Comparison of ENCODE assay signal across 1 cellular context in the genomic region with DNA sequence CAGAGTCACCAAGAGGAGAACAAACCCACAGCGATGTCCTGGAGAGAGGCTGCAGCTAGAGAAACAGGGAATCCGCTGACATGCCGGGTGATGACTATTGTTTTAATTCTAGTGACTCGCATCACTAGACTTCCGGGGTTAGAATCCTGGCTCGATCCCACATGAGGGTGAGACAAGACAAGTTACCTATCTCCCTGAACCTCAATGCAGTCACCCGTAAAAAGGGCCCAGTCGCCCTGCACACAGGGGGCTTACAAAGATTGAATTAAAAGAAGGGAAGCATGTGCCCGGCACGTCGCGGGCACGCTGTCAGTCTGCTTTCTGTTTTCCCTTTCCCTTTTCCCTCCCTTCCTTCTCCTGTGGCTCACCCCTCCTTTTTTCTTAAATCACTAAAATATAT.
TF ChIP-seq lines count a peak whose summit lies in the region.

No MANE protein-coding gene starts in this region.

TF ChIP-seq in K562, 482 proteins besides CTCF, POLR2A, EP300 and RAD21 (continued from another document):
- TF ChIP-seq, protein P1, sequence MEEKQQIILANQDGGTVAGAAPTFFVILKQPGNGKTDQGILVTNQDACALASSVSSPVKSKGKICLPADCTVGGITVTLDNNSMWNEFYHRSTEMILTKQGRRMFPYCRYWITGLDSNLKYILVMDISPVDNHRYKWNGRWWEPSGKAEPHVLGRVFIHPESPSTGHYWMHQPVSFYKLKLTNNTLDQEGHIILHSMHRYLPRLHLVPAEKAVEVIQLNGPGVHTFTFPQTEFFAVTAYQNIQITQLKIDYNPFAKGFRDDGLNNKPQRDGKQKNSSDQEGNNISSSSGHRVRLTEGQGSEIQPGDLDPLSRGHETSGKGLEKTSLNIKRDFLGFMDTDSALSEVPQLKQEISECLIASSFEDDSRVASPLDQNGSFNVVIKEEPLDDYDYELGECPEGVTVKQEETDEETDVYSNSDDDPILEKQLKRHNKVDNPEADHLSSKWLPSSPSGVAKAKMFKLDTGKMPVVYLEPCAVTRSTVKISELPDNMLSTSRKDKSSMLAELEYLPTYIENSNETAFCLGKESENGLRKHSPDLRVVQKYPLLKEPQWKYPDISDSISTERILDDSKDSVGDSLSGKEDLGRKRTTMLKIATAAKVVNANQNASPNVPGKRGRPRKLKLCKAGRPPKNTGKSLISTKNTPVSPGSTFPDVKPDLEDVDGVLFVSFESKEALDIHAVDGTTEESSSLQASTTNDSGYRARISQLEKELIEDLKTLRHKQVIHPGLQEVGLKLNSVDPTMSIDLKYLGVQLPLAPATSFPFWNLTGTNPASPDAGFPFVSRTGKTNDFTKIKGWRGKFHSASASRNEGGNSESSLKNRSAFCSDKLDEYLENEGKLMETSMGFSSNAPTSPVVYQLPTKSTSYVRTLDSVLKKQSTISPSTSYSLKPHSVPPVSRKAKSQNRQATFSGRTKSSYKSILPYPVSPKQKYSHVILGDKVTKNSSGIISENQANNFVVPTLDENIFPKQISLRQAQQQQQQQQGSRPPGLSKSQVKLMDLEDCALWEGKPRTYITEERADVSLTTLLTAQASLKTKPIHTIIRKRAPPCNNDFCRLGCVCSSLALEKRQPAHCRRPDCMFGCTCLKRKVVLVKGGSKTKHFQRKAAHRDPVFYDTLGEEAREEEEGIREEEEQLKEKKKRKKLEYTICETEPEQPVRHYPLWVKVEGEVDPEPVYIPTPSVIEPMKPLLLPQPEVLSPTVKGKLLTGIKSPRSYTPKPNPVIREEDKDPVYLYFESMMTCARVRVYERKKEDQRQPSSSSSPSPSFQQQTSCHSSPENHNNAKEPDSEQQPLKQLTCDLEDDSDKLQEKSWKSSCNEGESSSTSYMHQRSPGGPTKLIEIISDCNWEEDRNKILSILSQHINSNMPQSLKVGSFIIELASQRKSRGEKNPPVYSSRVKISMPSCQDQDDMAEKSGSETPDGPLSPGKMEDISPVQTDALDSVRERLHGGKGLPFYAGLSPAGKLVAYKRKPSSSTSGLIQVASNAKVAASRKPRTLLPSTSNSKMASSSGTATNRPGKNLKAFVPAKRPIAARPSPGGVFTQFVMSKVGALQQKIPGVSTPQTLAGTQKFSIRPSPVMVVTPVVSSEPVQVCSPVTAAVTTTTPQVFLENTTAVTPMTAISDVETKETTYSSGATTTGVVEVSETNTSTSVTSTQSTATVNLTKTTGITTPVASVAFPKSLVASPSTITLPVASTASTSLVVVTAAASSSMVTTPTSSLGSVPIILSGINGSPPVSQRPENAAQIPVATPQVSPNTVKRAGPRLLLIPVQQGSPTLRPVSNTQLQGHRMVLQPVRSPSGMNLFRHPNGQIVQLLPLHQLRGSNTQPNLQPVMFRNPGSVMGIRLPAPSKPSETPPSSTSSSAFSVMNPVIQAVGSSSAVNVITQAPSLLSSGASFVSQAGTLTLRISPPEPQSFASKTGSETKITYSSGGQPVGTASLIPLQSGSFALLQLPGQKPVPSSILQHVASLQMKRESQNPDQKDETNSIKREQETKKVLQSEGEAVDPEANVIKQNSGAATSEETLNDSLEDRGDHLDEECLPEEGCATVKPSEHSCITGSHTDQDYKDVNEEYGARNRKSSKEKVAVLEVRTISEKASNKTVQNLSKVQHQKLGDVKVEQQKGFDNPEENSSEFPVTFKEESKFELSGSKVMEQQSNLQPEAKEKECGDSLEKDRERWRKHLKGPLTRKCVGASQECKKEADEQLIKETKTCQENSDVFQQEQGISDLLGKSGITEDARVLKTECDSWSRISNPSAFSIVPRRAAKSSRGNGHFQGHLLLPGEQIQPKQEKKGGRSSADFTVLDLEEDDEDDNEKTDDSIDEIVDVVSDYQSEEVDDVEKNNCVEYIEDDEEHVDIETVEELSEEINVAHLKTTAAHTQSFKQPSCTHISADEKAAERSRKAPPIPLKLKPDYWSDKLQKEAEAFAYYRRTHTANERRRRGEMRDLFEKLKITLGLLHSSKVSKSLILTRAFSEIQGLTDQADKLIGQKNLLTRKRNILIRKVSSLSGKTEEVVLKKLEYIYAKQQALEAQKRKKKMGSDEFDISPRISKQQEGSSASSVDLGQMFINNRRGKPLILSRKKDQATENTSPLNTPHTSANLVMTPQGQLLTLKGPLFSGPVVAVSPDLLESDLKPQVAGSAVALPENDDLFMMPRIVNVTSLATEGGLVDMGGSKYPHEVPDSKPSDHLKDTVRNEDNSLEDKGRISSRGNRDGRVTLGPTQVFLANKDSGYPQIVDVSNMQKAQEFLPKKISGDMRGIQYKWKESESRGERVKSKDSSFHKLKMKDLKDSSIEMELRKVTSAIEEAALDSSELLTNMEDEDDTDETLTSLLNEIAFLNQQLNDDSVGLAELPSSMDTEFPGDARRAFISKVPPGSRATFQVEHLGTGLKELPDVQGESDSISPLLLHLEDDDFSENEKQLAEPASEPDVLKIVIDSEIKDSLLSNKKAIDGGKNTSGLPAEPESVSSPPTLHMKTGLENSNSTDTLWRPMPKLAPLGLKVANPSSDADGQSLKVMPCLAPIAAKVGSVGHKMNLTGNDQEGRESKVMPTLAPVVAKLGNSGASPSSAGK (IDR thresholded peaks at IDR 0.05) = peak; percentile 28; the same call in 1 of the 2 replicates
- TF ChIP-seq DPF2 (IDR thresholded peaks at IDR 0.05) (no peak), NR1H2 (CRISPR knock-in tag; IDR thresholded peaks at IDR 0.05) (no peak), TAF15 (IDR thresholded peaks at IDR 0.05; ENCODE audit: low read depth, low read length) (no peak)
- TF ChIP-seq, protein P2, sequence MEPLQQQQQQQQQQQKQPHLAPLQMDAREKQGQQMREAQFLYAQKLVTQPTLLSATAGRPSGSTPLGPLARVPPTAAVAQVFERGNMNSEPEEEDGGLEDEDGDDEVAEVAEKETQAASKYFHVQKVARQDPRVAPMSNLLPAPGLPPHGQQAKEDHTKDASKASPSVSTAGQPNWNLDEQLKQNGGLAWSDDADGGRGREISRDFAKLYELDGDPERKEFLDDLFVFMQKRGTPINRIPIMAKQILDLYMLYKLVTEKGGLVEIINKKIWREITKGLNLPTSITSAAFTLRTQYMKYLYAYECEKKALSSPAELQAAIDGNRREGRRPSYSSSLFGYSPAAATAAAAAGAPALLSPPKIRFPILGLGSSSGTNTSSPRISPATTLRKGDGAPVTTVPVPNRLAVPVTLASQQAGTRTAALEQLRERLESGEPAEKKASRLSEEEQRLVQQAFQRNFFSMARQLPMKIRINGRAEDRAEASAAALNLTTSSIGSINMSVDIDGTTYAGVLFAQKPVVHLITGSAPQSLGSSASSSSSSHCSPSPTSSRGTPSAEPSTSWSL (CRISPR knock-in tag; IDR thresholded peaks at IDR 0.05; ENCODE audit: borderline replicate concordance) = no peak
